In the genomic region with DNA sequence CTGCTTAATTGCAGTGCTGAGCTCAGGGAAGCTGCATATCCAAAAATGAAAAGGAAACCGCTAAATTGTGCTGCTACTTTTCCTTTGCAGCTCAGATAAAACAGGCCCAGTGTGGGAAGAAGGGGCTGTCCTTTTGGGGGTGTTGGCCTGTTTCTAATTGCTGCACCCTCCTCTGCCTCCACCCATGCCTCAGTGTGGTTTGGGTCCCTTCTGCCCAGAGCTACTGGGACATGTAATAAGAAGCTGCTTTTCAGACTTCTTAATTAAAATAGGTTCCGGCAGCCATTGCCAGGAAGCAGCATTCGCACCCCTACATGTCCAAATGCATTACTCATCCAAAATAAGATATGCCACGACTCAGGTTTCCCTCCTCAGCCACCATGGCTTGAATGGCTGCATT, we compare ENCODE assay signal across 21 cellular contexts.
A peak's percentile ranks its signal among the peaks of the same experiment; 100 is the strongest.
DNase-seq lines count a peak whose midpoint lies in the region; ATAC-seq, FAIRE-seq and TF ChIP-seq lines count a peak whose summit lies in the region.
"Had no signal": no experiment of that assay in that cellular context is flagged by ENCODE, and none has a peak within 500 bp of the region (broad histone marks: within the 10 kb centered on the region; RNA-seq: fewer than 3 reads in every experiment).

No MANE protein-coding gene starts in this region.

- intact Hi-C loops in uterus (cut with DNase I; ENCODE audit: low total_unique reads) = no loop called here

- H3K4me3 ChIP-seq in BLaER1 treated with 17β-estradiol and CSF1 and Interleukin-3, amounts not matched to agents 10 nM and 100 nM = no peak overlapping the region
- H3K4me3 ChIP-seq in bronchial epithelial cell (ENCODE audit: low read depth, low read length) (no peak overlapping the region), uterus (no peak overlapping the region)
- H3K4me3 ChIP-seq: K562, SJSA1 had no signal

- no peaks in the 10 kb centered on the region for H3K27me3 ChIP-seq in BLaER1 treated with 17β-estradiol and CSF1 and Interleukin-3, amounts not matched to agents 10 nM and 100 nM
- H3K27me3 ChIP-seq in bronchial epithelial cell (ENCODE audit: control insufficient read depth, insufficient read depth, low read length) (no peaks in the 10 kb centered on the region), uterus (no peaks in the 10 kb centered on the region)
- H3K27me3 ChIP-seq: SJSA1 had no signal

- no peak overlapping the region for H3K27ac ChIP-seq in BLaER1 treated with 17β-estradiol and CSF1 and Interleukin-3, amounts not matched to agents 10 nM and 100 nM
- H3K27ac ChIP-seq in uterus = peak overlapping the region in 1 of 2 donors; percentile 22
- H3K27ac ChIP-seq: SJSA1 had no signal

- H3K36me3 ChIP-seq in BLaER1 treated with 17β-estradiol and CSF1 and Interleukin-3, amounts not matched to agents 10 nM and 100 nM = peaks cover 0 to 21% (median 0%) of the 10 kb centered on the region in 11 experiments; a peak in 6 of 22 replicates
- H3K36me3 ChIP-seq in bronchial epithelial cell (ENCODE audit: control insufficient read depth, insufficient read depth, low read length) (no peaks in the 10 kb centered on the region), uterus (no peaks in the 10 kb centered on the region)
- H3K36me3 ChIP-seq: SJSA1 had no signal

- no peaks in the 10 kb centered on the region for H3K9me3 ChIP-seq in BLaER1 treated with 17β-estradiol and CSF1 and Interleukin-3, amounts not matched to agents 10 nM and 100 nM (replicated peaks in 1 of 11)
- no peaks in the 10 kb centered on the region for H3K9me3 ChIP-seq in uterus
- H3K9me3 ChIP-seq: Caco-2, SJSA1 had no signal

- no peak for FAIRE-seq in bronchial epithelial cell (lab: Jason Lieb, UNC)
- FAIRE-seq: GM19239, K562 had no signal

- H3K4me2 ChIP-seq in BLaER1 treated with 17β-estradiol and CSF1 and Interleukin-3, amounts not matched to agents 10 nM and 100 nM = peak overlapping the region; percentile 14 to 84 (median 53); a peak in 19 of 22 replicates

- no peak for ATAC-seq in HG02938 (IDR thresholded peaks at IDR 0.05; ENCODE audit: unreplicated experiment)
- no peak for ATAC-seq in HG03442 (IDR thresholded peaks at IDR 0.05; ENCODE audit: unreplicated experiment)
- ATAC-seq: K562 had no signal

- CTCF ChIA-PET in HEK293T (lab: Yijun Ruan, JAX) = no interaction called here

- H4K20me1 ChIP-seq in BLaER1 treated with 17β-estradiol and CSF1 and Interleukin-3, amounts not matched to agents 10 nM and 100 nM = peaks cover 0 to 8% (median 0%) of the 10 kb centered on the region in 11 experiments; a peak in 2 of 22 replicates

- TF ChIP-seq CTCF in bronchial epithelial cell (IDR thresholded peaks at IDR 0.05; ENCODE audit: insufficient read depth, low read length, severe bottlenecking) (no peak), uterus (IDR thresholded peaks at IDR 0.05) (no peak)

- peak; percentile 18 for DNase-seq in HT1080 (ENCODE audit: low read depth)
- peak; percentile 38 for DNase-seq in bronchial epithelial cell (ENCODE audit: low read depth)
- DNase-seq in occipital lobe (lab: John Stamatoyannopoulos, UW) = peak; percentile 17
- no peak for DNase-seq in uterus
- no peak for DNase-seq in HEK293T (ENCODE audit: extremely low spot score)
- DNase-seq: ACHN, AML-193, Caco-2, DMS53, H7, NCI-H1436, NCI-H2029 treated with DMSO at 0.1 percent for 48 hours, NCI-H446 treated with DMSO at 0.1 percent for 48 hours, OCI-M1, RPMI8226 had no signal

- H3K9ac ChIP-seq in BLaER1 treated with 17β-estradiol and CSF1 and Interleukin-3, amounts not matched to agents 10 nM and 100 nM = no peak overlapping the region

- peaks cover 52 to 65% (median 58%) of the 10 kb centered on the region in 10 experiments for H3K4me1 ChIP-seq in BLaER1 treated with 17β-estradiol and CSF1 and Interleukin-3, amounts not matched to agents 10 nM and 100 nM
- no peaks in the 10 kb centered on the region for H3K4me1 ChIP-seq in uterus
- H3K4me1 ChIP-seq: Caco-2, SJSA1 had no signal

- TF ChIP-seq POLR2A in uterus (IDR thresholded peaks at IDR 0.05) = no peak

- POLR2A ChIA-PET in HEK293T (lab: Yijun Ruan, JAX) = no interaction called here

TF ChIP-seq in HEK293T, 16 proteins besides CTCF, POLR2A, EP300 and RAD21:
- no peak for TF ChIP-seq FOXM1 (IDR thresholded peaks at IDR 0.05; ENCODE audit: borderline replicate concordance)
- no peak for TF ChIP-seq BHLHE40 (IDR thresholded peaks at IDR 0.05; ENCODE audit: borderline replicate concordance)
- no peak for TF ChIP-seq TARDBP (IDR thresholded peaks at IDR 0.05)
- TF ChIP-seq ELF4 (IDR thresholded peaks at IDR 0.05) = no peak
- TF ChIP-seq ZNF384 (IDR thresholded peaks at IDR 0.05) = no peak
- no peak for TF ChIP-seq LEF1 (IDR thresholded peaks at IDR 0.05; ENCODE audit: borderline replicate concordance)
- no peak for TF ChIP-seq CTBP1 (IDR thresholded peaks at IDR 0.05; ENCODE audit: borderline replicate concordance)
- TF ChIP-seq FOXA1 (IDR thresholded peaks at IDR 0.05) = no peak
- no peak for TF ChIP-seq SP1 (IDR thresholded peaks at IDR 0.05)
- no peak for TF ChIP-seq ARNT (IDR thresholded peaks at IDR 0.05)
- no peak for TF ChIP-seq FOXK2 (IDR thresholded peaks at IDR 0.05)
- no peak for TF ChIP-seq SUZ12 (IDR thresholded peaks at IDR 0.05)
- no peak for TF ChIP-seq HDGF (IDR thresholded peaks at IDR 0.05; ENCODE audit: borderline replicate concordance)
- TF ChIP-seq, protein P1, sequence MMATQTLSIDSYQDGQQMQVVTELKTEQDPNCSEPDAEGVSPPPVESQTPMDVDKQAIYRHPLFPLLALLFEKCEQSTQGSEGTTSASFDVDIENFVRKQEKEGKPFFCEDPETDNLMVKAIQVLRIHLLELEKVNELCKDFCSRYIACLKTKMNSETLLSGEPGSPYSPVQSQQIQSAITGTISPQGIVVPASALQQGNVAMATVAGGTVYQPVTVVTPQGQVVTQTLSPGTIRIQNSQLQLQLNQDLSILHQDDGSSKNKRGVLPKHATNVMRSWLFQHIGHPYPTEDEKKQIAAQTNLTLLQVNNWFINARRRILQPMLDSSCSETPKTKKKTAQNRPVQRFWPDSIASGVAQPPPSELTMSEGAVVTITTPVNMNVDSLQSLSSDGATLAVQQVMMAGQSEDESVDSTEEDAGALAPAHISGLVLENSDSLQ (IDR thresholded peaks at IDR 0.05) = no peak
- no peak for TF ChIP-seq NFRKB (IDR thresholded peaks at IDR 0.05)
- no peak for TF ChIP-seq L3MBTL2 (conservative IDR thresholded peaks at IDR 0.05)
TF ChIP-seq in HEK293T: peak in this region for 0.

Comparison
In these comparisons a context has a peak if more than half of its experiments do, and no peak if none do; other contexts are left out.
1. DNase-seq: peak in HT1080 (single experiment), bronchial epithelial cell (single experiment) and occipital lobe (single experiment); none in uterus (0 of 2) and HEK293T (single experiment).